Comparison of ENCODE assay signal across 1 cellular context in genomic region chrX:24149346-24150050, GRCh38.
TF ChIP-seq lines count a peak whose summit lies in the region.

ZFX (plus strand) TSS chrX:24149729; CDS start chrX:24172743, 23,014 bp downstream.

TF ChIP-seq in HEK293, 187 proteins besides CTCF, POLR2A, EP300 and RAD21 (continued from another document):
- peak; percentile 85 for TF ChIP-seq ZNF692 (tag by site-specific recombination; IDR thresholded peaks at IDR 0.05)
- no peak for TF ChIP-seq ZNF513 (tag by site-specific recombination; IDR thresholded peaks at IDR 0.05)
